In genomic region chr1:196654271-196654670, GRCh38 we compare ENCODE assay signal across 1 cellular context.
TF ChIP-seq lines count a peak whose summit lies in the region.

No MANE protein-coding gene starts in this region.

TF ChIP-seq in HCT116, 20 proteins besides CTCF, POLR2A, EP300 and RAD21:
- no peak for TF ChIP-seq JUND (IDR thresholded peaks at IDR 0.05)
- no peak for TF ChIP-seq ZBTB33 (IDR thresholded peaks at IDR 0.05; ENCODE audit: extremely low read depth, insufficient replicate concordance, low read length)
- no peak for TF ChIP-seq REST (IDR thresholded peaks at IDR 0.05; ENCODE audit: low read depth)
- TF ChIP-seq CEBPB (IDR thresholded peaks at IDR 0.05; ENCODE audit: low read depth): no peak
- TF ChIP-seq MAX (IDR thresholded peaks at IDR 0.05): no peak
- TF ChIP-seq SIN3A (IDR thresholded peaks at IDR 0.05; ENCODE audit: low read depth): no peak
- TF ChIP-seq ZFX (IDR thresholded peaks at IDR 0.05): no peak
- TF ChIP-seq EGR1 (IDR thresholded peaks at IDR 0.05; ENCODE audit: low read depth): no peak
- no peak for TF ChIP-seq SP1 (IDR thresholded peaks at IDR 0.05; ENCODE audit: low read depth)
